ENCODE assay signal across 8 cellular contexts in the genomic region with DNA sequence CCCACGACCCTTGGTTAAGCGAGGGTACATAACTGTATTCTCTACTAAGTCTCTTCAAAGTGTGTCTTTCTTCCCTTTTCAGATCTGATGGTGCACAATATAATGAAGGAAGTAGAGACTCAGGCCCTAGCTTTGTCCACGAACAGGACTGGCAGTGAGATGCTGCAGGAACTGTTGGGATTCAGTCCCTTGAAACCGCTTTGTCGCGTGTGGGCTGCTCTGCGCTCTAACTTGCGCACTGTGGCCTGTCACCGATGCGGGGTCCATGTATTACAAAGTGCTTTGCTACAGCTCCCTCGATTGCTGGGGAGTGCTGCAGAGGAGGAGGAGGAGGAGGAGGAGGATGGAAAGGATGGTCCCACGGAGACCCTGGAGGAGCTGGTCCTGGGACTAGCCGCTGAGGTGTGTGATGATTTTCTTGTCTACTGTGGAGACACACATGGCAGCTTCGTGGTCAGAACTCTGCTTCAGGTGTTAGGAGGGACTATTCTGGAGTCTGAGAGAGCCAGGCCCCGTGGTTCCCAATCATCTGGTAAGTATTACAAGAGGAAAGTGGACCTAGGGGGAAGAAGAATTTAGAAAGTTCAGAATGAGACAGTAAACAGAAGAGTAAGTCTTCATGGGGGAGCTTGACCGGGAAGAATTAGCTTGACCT. TPM values are rescaled to one million over a fixed set of nuclear protein-coding genes. Genes with fewer than 3 reads are reported as not detected.
A peak's percentile ranks its signal among the peaks of the same experiment; 100 is the strongest.
DNase-seq lines count a peak whose midpoint lies in the region; ATAC-seq and TF ChIP-seq lines count a peak whose summit lies in the region.

No MANE protein-coding gene starts in this region.

- 40% methylated on average over 16 of the region's 16 CpGs for WGBS in hepatocyte (ENCODE audit: low lambda C conversion rate, missing lambda C conversion rate)

- in situ Hi-C loops in HAP-1 (cut with MboI; ENCODE audit: low sequenced_read_pairs): no loop called here

- H3K27ac Mint-ChIP-seq in activated B cell treated with CpG ODN at 0.5 μM for 24 hours: peak overlapping the region; percentile 94

- peak overlapping the region; percentile 88 for H3K27ac ChIP-seq in hepatocyte
- H3K27ac ChIP-seq in skeletal muscle tissue (ENCODE audit: low read depth, low read length): peak overlapping the region; percentile 82

- no peaks in the 10 kb centered on the region for H3K27me3 ChIP-seq in HAP-1 (ENCODE audit: low read depth)
- no peaks in the 10 kb centered on the region for H3K27me3 ChIP-seq in hepatocyte
- H3K27me3 ChIP-seq in skeletal muscle tissue (ENCODE audit: control insufficient read depth in 3 of 3, insufficient read depth in 3 of 3, low read length in 3 of 3): no peaks in the 10 kb centered on the region

- POLR2A ChIA-PET in activated B cell treated with CpG ODN at 0.5 μM for 24 hours (lab: Charles Lee): interaction anchor here (0.5 to 8.2 kb wide), 20 partner anchors 8 to 186 kb away, joined by 3 to 242 read pairs (median 6); a partner anchor contains a TSS

- H3K27me3 Mint-ChIP-seq in activated B cell treated with CpG ODN at 0.5 μM for 24 hours: no peaks in the 10 kb centered on the region

- no peak for DNase-seq in HAP-1 (ENCODE audit: low spot score in 2 of 2)
- no peak for DNase-seq in activated B cell treated with CpG ODN at 0.5 μM for 24 hours
- DNase-seq in hepatocyte (ENCODE audit: low spot score): no peak
- no peak for DNase-seq in NCI-H524 (lab: John Stamatoyannopoulos, UW)
- no peak for DNase-seq in NCI-H187 (lab: John Stamatoyannopoulos, UW)
- DNase-seq in NCI-H2196 treated with DMSO at 0.1 percent for 48 hours (lab: John Stamatoyannopoulos, UW; ENCODE audit: unreplicated experiment): no peak

- H3K4me1 Mint-ChIP-seq in activated B cell treated with CpG ODN at 0.5 μM for 24 hours: peaks cover 51% of the 10 kb centered on the region

- H3K4me3 Mint-ChIP-seq in activated B cell treated with CpG ODN at 0.5 μM for 24 hours: peak overlapping the region; percentile 95

- H3K9ac ChIP-seq in skeletal muscle tissue (ENCODE audit: low read depth in 1 of 3, low read length in 3 of 3): peak overlapping the region; percentile 93 to 97 (median 95)

- ATAC-seq in activated B cell treated with CpG ODN at 0.5 μM for 24 hours (ENCODE audit: low read depth): no peak
- ATAC-seq in HG03520 (IDR thresholded peaks at IDR 0.05; ENCODE audit: unreplicated experiment): no peak

- no peaks in the 10 kb centered on the region for H4K20me1 ChIP-seq in hepatocyte (ENCODE audit: insufficient read depth, poor library complexity, severe bottlenecking)

- peaks cover 64% of the 10 kb centered on the region for H3K36me3 Mint-ChIP-seq in activated B cell treated with CpG ODN at 0.5 μM for 24 hours (ENCODE audit: low read depth)

- peaks cover 48% of the 10 kb centered on the region for H3K36me3 ChIP-seq in HAP-1 (replicated peaks)
- H3K36me3 ChIP-seq in hepatocyte (replicated peaks; ENCODE audit: insufficient read depth, low read depth): no peaks in the 10 kb centered on the region
- H3K36me3 ChIP-seq in skeletal muscle tissue (ENCODE audit: control insufficient read depth in 3 of 3, insufficient read depth in 3 of 3, low read length in 3 of 3): peaks cover 36 to 56% (median 51%) of the 10 kb centered on the region in 3 donors

- TF ChIP-seq CTCF in activated B cell treated with CpG ODN at 0.5 μM for 24 hours (IDR thresholded peaks at IDR 0.05) (no peak), hepatocyte (IDR thresholded peaks at IDR 0.05; ENCODE audit: poor library complexity) (no peak)

- intact Hi-C loops in activated B cell treated with CpG ODN at 0.5 μM for 24 hours (cut with micrococcal nuclease): no loop called here

- H3K79me2 ChIP-seq in hepatocyte: peaks cover 29% of the 10 kb centered on the region

- no peaks in the 10 kb centered on the region for H3K9me2 ChIP-seq in hepatocyte (replicated peaks; ENCODE audit: insufficient read depth)

- CTCF ChIA-PET in activated B cell treated with CpG ODN at 0.5 μM for 24 hours (lab: Charles Lee): interaction anchor here (0.7 to 7.1 kb wide), 9 partner anchors 8 to 193 kb away, joined by 3 to 139 read pairs (median 5); a partner anchor contains a TSS

- H3K4me3 ChIP-seq in HAP-1 (peak overlapping the region; percentile 76), hepatocyte (peak overlapping the region; percentile 87), skeletal muscle tissue (ENCODE audit: low read length in 3 of 3) (peak overlapping the region; percentile 91 to 99 (median 97))

- H3K4me1 ChIP-seq in HAP-1 (peaks cover 12% of the 10 kb centered on the region), hepatocyte (ENCODE audit: insufficient read depth) (peaks cover 20% of the 10 kb centered on the region), skeletal muscle tissue (ENCODE audit: control insufficient read depth in 3 of 3, insufficient read depth in 3 of 3, low read length in 3 of 3) (peaks cover 19 to 32% (median 26%) of the 10 kb centered on the region in 3 donors)

- no peaks in the 10 kb centered on the region for H3K9me3 Mint-ChIP-seq in activated B cell treated with CpG ODN at 0.5 μM for 24 hours

- H3K4me2 ChIP-seq in hepatocyte: peak overlapping the region; percentile 85

- peak overlapping the region; percentile 67 for H2AFZ ChIP-seq in hepatocyte

- no peaks in the 10 kb centered on the region for H3K9me3 ChIP-seq in HAP-1
- no peaks in the 10 kb centered on the region for H3K9me3 ChIP-seq in hepatocyte (ENCODE audit: low read depth)
- H3K9me3 ChIP-seq in skeletal muscle tissue (ENCODE audit: control insufficient read depth in 3 of 3, low read length in 3 of 3): no peaks in the 10 kb centered on the region

RNA-seq across cellular contexts. Expression of a gene that starts 0.8 kb away (rescaled TPM):
- 30.5 and 36.4 TPM in 2 replicates for total RNA-seq in activated B cell treated with CpG ODN at 0.5 μM for 24 hours
- total RNA-seq in hepatocyte: 12.5 and 13.2 TPM in 2 replicates
- 2.4 and 3.7 TPM in 2 replicates for polyA plus RNA-seq in hepatocyte
- total RNA-seq in skeletal muscle tissue: 22.4 TPM

RNA-seq across cellular contexts. Expression of a gene that starts 0.9 kb away (rescaled TPM):
- total RNA-seq in activated B cell treated with CpG ODN at 0.5 μM for 24 hours: 32.5 and 33.9 TPM in 2 replicates
- total RNA-seq in hepatocyte: 23.0 and 29.9 TPM in 2 replicates
- 39.5 and 55.9 TPM in 2 replicates for polyA plus RNA-seq in hepatocyte
- total RNA-seq in skeletal muscle tissue: 6.3 TPM

RNA-seq across cellular contexts. Expression of a gene that starts 7.3 kb away (rescaled TPM):
- 9.2 and 9.4 TPM in 2 replicates for total RNA-seq in activated B cell treated with CpG ODN at 0.5 μM for 24 hours
- total RNA-seq in hepatocyte: 43.0 and 56.9 TPM in 2 replicates
- polyA plus RNA-seq in hepatocyte: 46.3 and 59.9 TPM in 2 replicates
- 4.7 TPM for total RNA-seq in skeletal muscle tissue

RNA-seq across cellular contexts. Expression of a gene that starts 9.5 kb away (rescaled TPM):
- total RNA-seq in activated B cell treated with CpG ODN at 0.5 μM for 24 hours: 7.7 and 9.1 TPM in 2 replicates
- total RNA-seq in hepatocyte: 3.3 and 3.6 TPM in 2 replicates
- 0.56 and 0.92 TPM in 2 replicates for polyA plus RNA-seq in hepatocyte
- total RNA-seq in skeletal muscle tissue: 1.6 TPM

RNA-seq across cellular contexts. Expression of a gene that starts 10.8 kb away (rescaled TPM):
- total RNA-seq in activated B cell treated with CpG ODN at 0.5 μM for 24 hours: 8.2 and 8.6 TPM in 2 replicates
- 4.2 and 5.1 TPM in 2 replicates for total RNA-seq in hepatocyte
- polyA plus RNA-seq in hepatocyte: 3.6 and 6.2 TPM in 2 replicates
- total RNA-seq in skeletal muscle tissue: 2.1 TPM
